Comparison of ENCODE assay signal across 1 cellular context in genomic region chr3:47758261-47759025, GRCh38.
TF ChIP-seq lines count a peak whose summit lies in the region.

No MANE protein-coding gene starts in this region.

TF ChIP-seq in liver, 16 proteins besides CTCF, POLR2A, EP300 and RAD21:
- TF ChIP-seq REST (IDR thresholded peaks at IDR 0.05) (no peak), HNF4A (conservative IDR thresholded peaks at IDR 0.05) (peak in 1 of 2 donors; percentile 18), RXRA (IDR thresholded peaks at IDR 0.05) (peak; percentile 55 to 66), EGR1 (IDR thresholded peaks at IDR 0.05; ENCODE audit: low read depth in 2 of 2) (no peak)
